Comparison of ENCODE assay signal across 8 cellular contexts in the genomic region with DNA sequence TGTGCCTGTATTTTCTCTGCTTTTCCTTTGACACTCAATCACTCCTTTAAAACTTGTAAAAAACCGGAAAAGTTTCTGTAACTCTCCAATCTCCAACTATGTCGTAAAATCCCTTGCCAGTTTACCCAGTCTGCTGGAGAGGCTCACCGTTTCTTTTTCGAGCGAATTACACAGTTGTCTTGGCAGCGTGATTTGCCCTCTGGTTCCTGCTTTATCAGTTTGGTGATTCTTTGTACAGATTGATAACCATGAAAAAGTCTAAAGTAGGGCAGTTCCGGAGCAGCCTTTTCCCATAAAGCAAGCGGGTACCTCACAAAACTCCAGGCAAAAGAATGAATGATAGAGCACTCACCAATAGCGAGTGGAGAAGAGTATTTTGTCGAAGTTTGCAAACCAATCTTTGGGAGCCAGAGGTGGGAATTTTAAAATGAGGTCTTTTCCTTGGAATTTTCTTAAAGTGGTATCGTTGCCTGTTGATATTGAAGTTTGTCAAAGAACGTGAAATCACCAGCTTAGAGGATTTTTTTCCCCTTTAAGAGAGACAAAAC. TPM values are rescaled to one million over a fixed set of nuclear protein-coding genes. Genes with fewer than 3 reads are reported as not detected.
A peak's percentile ranks its signal among the peaks of the same experiment; 100 is the strongest.
DNase-seq lines count a peak whose midpoint lies in the region; ATAC-seq and TF ChIP-seq lines count a peak whose summit lies in the region.

A gene with protein sequence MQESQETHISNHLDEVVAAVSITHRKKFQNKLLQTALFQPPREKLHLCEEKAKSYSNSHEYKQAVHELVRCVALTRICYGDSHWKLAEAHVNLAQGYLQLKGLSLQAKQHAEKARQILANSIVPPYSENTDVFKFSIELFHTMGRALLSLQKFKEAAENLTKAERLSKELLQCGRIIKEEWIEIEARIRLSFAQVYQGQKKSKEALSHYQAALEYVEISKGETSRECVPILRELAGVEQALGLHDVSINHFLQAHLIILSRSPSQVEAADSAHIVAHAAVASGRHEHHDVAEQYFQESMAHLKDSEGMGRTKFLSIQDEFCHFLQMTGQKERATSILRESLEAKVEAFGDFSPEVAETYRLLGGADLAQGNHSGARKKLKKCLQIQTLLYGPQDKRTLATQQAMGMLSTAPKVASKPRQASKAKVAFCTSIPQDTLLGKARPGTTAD (minus strand): TSS at position 312 of the 548 bp plus-strand sequence. CDS start 20,869 bp downstream, outside the sequence.

- H3K36me3 ChIP-seq in OCI-LY1 (ENCODE audit: insufficient read depth, low read length) (peaks cover 6% of the 10 kb centered on the region; the same call in 1 of the 2 replicates), right lobe of liver (peaks cover 0 to 2% (median 0%) of the 10 kb centered on the region in 4 donors)

- H3K27me3 ChIP-seq in OCI-LY1 (ENCODE audit: insufficient read depth, low read length) (no peaks in the 10 kb centered on the region), right lobe of liver (no peaks in the 10 kb centered on the region)

- H3K4me3 ChIP-seq in OCI-LY1 (ENCODE audit: low read depth, low read length, poor library complexity, severe bottlenecking) (no peak within 1 kb of the TSS), right lobe of liver (peak within 1 kb of the TSS; percentile 23 to 74 (median 60))

- H2AFZ ChIP-seq in OCI-LY1 (ENCODE audit: low read length), result no peak within 1 kb of the TSS

- no peak within 1 kb of the TSS for H3K9ac ChIP-seq in OCI-LY1 (ENCODE audit: low read length)

- ATAC-seq in right lobe of liver, result peak; percentile 27 to 47 (median 42)
- no peak for ATAC-seq in GM21786 (IDR thresholded peaks at IDR 0.05; ENCODE audit: unreplicated experiment)

- TF ChIP-seq CTCF in OCI-LY1 (IDR thresholded peaks at IDR 0.05; ENCODE audit: low read length), result no peak
- TF ChIP-seq CTCF in right lobe of liver (IDR thresholded peaks at IDR 0.05), result no peak

- H3K4me1 ChIP-seq in OCI-LY1 (ENCODE audit: insufficient read depth, low read length, severe bottlenecking) (peaks cover 29% of the 10 kb centered on the region), right lobe of liver (peaks cover 0 to 37% (median 4%) of the 10 kb centered on the region in 4 donors)

- H3K9me3 ChIP-seq in OCI-LY1 (ENCODE audit: low read length), result no peaks in the 10 kb centered on the region; the same call in 1 of the 2 replicates
- H3K9me3 ChIP-seq in right lobe of liver, result no peaks in the 10 kb centered on the region

- no peak within 1 kb of the TSS for H3K27ac ChIP-seq in OCI-LY1 (ENCODE audit: low read depth, low read length, poor library complexity, severe bottlenecking)
- peak within 1 kb of the TSS; percentile 73 to 85 (median 82) for H3K27ac ChIP-seq in right lobe of liver
- H3K27ac ChIP-seq in substantia nigra (ENCODE audit: low read depth, low read length, poor library complexity, severe bottlenecking), result peak within 1 kb of the TSS; percentile 14

- H4K20me1 ChIP-seq in OCI-LY1 (ENCODE audit: insufficient read depth, low read length), result no peaks in the 10 kb centered on the region

- WGBS in right lobe of liver (ENCODE audit: insufficient coverage, low coverage, low lambda C conversion rate, missing lambda C conversion rate), result 2% methylated on average over 12 of the region's 12 CpGs

- H3K4me2 ChIP-seq in OCI-LY1 (ENCODE audit: low read length), result 0 out of 2 replicates have a peak within 1 kb of the TSS, but pooled peaks have one; percentile 63

- peak; percentile 62 for TF ChIP-seq POLR2A in right lobe of liver (IDR thresholded peaks at IDR 0.05)

- H3F3A ChIP-seq in OCI-LY1 (ENCODE audit: insufficient read depth, low read length), result no peaks in the 10 kb centered on the region

- no peaks in the 10 kb centered on the region for H3K9me2 ChIP-seq in OCI-LY1 (ENCODE audit: low read depth, low read length)

- H3K79me2 ChIP-seq in OCI-LY1 (ENCODE audit: insufficient read depth, low read length), result no peaks in the 10 kb centered on the region

- DNase-seq in GM04504 (ENCODE audit: low read depth) (peak; percentile 79), dermis microvascular lymphatic vessel endothelial cell (ENCODE audit: low read depth in 2 of 2) (peak; percentile 33 to 89), right lobe of liver (peak in 1 of 3 donors; percentile 58), substantia nigra (lab: John Stamatoyannopoulos, UW) (peak in 10 of 49 donors; percentile 3 to 29 (median 12)), NCI-H1694 treated with DMSO at 0.1 percent for 48 hours (lab: John Stamatoyannopoulos, UW) (no peak)
- no peak for DNase-seq in activated effector memory CD4-positive, alpha-beta T cell treated with anti-CD3 and anti-CD28 coated beads, Interleukin-2, amount 50 U/mL, for 16 hours

- intact Hi-C loops in right lobe of liver (cut with DNase I), result no loop called here

RNA-seq across cellular contexts. Expression of the gene that starts here (rescaled TPM):
- total RNA-seq in dermis microvascular lymphatic vessel endothelial cell (12.5 and 17.1 TPM in 2 replicates), right lobe of liver (10 to 100 TPM in 3 of 6 experiments, 1 to 10 TPM in 3; 6.1 to 18.4 (median 9.1) TPM)

Comparison
In these comparisons a context has a peak if more than half of its experiments do, and no peak if none do; other contexts are left out.
1. DNase-seq: peak in GM04504 (single experiment) and dermis microvascular lymphatic vessel endothelial cell (2 of 2); none in activated effector memory CD4-positive, alpha-beta T cell treated with anti-CD3 and anti-CD28 coated beads, Interleukin-2, amount 50 U/mL, for 16 hours (single experiment) and NCI-H1694 treated with DMSO at 0.1 percent for 48 hours (single experiment).